8 cellular contexts compared by ENCODE assay signal in the genomic region with DNA sequence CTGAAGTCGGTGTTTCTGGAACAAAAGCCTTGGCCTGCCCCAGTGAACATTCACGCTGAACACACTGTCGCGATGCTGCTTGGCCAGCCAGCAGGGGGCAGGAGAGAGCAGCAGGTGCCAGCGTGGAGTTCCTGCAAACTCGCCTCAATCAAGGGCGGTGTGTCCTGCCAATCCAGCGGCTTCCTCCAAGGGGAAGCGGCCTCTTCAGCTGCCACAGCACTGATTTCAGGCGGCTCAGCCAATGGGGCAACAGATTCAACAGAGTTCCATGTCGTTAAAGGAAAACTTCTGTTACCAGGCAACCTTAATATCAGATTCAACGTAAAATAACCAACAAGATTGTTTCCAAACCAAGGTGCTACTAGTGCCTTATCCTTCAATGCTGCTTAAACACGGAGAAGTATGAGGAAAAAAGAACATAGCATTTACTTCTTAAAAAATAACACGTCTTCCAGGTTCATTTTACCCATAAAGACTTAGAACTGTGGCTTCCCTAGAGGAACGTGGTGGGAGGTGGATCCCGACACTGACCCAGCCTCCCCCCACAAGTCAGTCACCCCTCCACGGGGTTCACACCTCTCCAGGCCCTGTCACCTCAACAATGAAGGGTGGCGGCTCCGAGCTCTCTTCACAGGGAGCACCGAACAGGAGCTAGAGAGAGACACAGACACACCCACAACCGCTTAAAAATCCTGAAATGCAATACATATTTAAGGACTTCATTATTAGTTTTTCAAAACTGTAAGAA.
DNase-seq lines count a peak whose midpoint lies in the region; ATAC-seq and FAIRE-seq lines count a peak whose summit lies in the region.

No MANE protein-coding gene starts in this region.

- H3K4me3 ChIP-seq in SJCRH30 = no peak overlapping the region

- H3K27me3 ChIP-seq in SJCRH30 = no peaks in the 10 kb centered on the region

- H3K27ac ChIP-seq in SJCRH30 = no peak overlapping the region

- no peaks in the 10 kb centered on the region for H3K9me3 ChIP-seq in SJCRH30 (replicated peaks)

- peak; percentile 3 for FAIRE-seq in frontal cortex (lab: Jason Lieb, UNC)

- peak; percentile 74 for ATAC-seq in GM18907 (IDR thresholded peaks at IDR 0.05; ENCODE audit: unreplicated experiment)

- DNase-seq in AG08395 (ENCODE audit: low spot score) = peak; percentile 93
- DNase-seq in LHCN-M2 (ENCODE audit: low read depth) = peak; percentile 87
- peak; percentile 84 to 88 for DNase-seq in SJCRH30
- peak; percentile 74 for DNase-seq in activated gamma-delta T cell treated with Interleukin-2 at 50 U/mL for 16 hours
- peak; percentile 74 to 88 for DNase-seq in frontal cortex (ENCODE audit: low spot score in 2 of 2)
- DNase-seq in non-pigmented ciliary epithelial cell (ENCODE audit: low read depth) = peak; percentile 78
- peak; percentile 92 for DNase-seq in stromal cell of bone marrow (ENCODE audit: low read depth)

- H3K36me3 ChIP-seq in SJCRH30 = no peaks in the 10 kb centered on the region

- no peaks in the 10 kb centered on the region for H3K4me1 ChIP-seq in SJCRH30
